ENCODE assay signal across 17 cellular contexts in genomic region chr12:89573081-89573810, GRCh38.
"Had no signal": no experiment of that assay in that cellular context is flagged by ENCODE, and none has a peak within 500 bp of the region (broad histone marks: within the 10 kb centered on the region; RNA-seq: fewer than 3 reads in every experiment).

No MANE protein-coding gene starts in this region.

- H3K36me3 ChIP-seq: heart right ventricle, left lung, ovary, thoracic aorta had no signal

- FAIRE-seq: frontal cortex, keratinocyte, urothelium cell line had no signal

- H3K4me3 Mint-ChIP-seq: activated T-cell treated with anti-CD3 and anti-CD28 coated beads, Interleukin-2, amount 50 U/mL, for 24 hours; endodermal cell; stimulated activated naive CD8-positive, alpha-beta T cell treated with anti-CD3 and anti-CD28 coated beads, Interleukin-15, amount 100 ng/mL, for 72 hours had no signal

- H3K27me3 Mint-ChIP-seq: activated T-cell treated with anti-CD3 and anti-CD28 coated beads, Interleukin-2, amount 50 U/mL, for 24 hours; stimulated activated naive CD8-positive, alpha-beta T cell treated with anti-CD3 and anti-CD28 coated beads, Interleukin-15, amount 100 ng/mL, for 72 hours had no signal

- H3K27ac ChIP-seq: heart right ventricle, left lung, ovary, thoracic aorta had no signal

- H3K27ac Mint-ChIP-seq: activated naive CD4-positive, alpha-beta T cell treated with anti-CD3 and anti-CD28 coated beads, Interleukin-2, amount 50 U/mL, for 72 hours; endodermal cell; stimulated activated naive CD8-positive, alpha-beta T cell treated with anti-CD3 and anti-CD28 coated beads, Interleukin-15, amount 100 ng/mL, for 72 hours had no signal

- H3K9me3 Mint-ChIP-seq: activated naive CD4-positive, alpha-beta T cell treated with anti-CD3 and anti-CD28 coated beads, Interleukin-2, amount 50 U/mL, for 72 hours; activated T-cell treated with anti-CD3 and anti-CD28 coated beads, Interleukin-2, amount 50 U/mL, for 24 hours; endodermal cell; stimulated activated naive CD8-positive, alpha-beta T cell treated with anti-CD3 and anti-CD28 coated beads, Interleukin-15, amount 100 ng/mL, for 72 hours had no signal

- H3K9me3 ChIP-seq: heart right ventricle, left lung, ovary, thoracic aorta had no signal

- ATAC-seq: activated naive CD4-positive, alpha-beta T cell treated with anti-CD3 and anti-CD28 coated beads, Interleukin-2, amount 50 U/mL, for 72 hours; heart right ventricle; left lung; stimulated activated naive CD8-positive, alpha-beta T cell treated with anti-CD3 and anti-CD28 coated beads, Interleukin-15, amount 100 ng/mL, for 72 hours had no signal

- H3K36me3 Mint-ChIP-seq: activated naive CD4-positive, alpha-beta T cell treated with anti-CD3 and anti-CD28 coated beads, Interleukin-2, amount 50 U/mL, for 72 hours had no signal

- H3K27me3 ChIP-seq: heart right ventricle, left lung, ovary had no signal

- H3K4me3 ChIP-seq: heart right ventricle, left lung, ovary, thoracic aorta had no signal

- DNase-seq: activated CD4-positive, alpha-beta T cell treated with anti-CD3 and anti-CD28 coated beads, Interleukin-2, amount 50 U/mL, for 4 hours; activated effector memory CD4-positive, alpha-beta T cell treated with Interleukin-2 at 50 U/mL for 16 hours; activated T-cell treated with anti-CD3 and anti-CD28 coated beads, Interleukin-2, amount 50 U/mL, for 24 hours; endodermal cell; erythroblast; heart right ventricle; left lung; ovary; stimulated activated CD4-positive, alpha-beta T cell treated with anti-CD3 and anti-CD28 coated beads, Interleukin-15, amount 100 ng/mL, for 24 hours; stimulated activated CD4-positive, alpha-beta T cell treated with anti-CD3 and anti-CD28 coated beads, Interleukin-4, amount 100 ng/mL, for 4 hours; stimulated activated naive CD8-positive, alpha-beta T cell treated with anti-CD3 and anti-CD28 coated beads, Interleukin-15, amount 100 ng/mL, for 72 hours; T-helper 2 cell had no signal
